Comparison of ENCODE assay signal across 10 cellular contexts in the genomic region with DNA sequence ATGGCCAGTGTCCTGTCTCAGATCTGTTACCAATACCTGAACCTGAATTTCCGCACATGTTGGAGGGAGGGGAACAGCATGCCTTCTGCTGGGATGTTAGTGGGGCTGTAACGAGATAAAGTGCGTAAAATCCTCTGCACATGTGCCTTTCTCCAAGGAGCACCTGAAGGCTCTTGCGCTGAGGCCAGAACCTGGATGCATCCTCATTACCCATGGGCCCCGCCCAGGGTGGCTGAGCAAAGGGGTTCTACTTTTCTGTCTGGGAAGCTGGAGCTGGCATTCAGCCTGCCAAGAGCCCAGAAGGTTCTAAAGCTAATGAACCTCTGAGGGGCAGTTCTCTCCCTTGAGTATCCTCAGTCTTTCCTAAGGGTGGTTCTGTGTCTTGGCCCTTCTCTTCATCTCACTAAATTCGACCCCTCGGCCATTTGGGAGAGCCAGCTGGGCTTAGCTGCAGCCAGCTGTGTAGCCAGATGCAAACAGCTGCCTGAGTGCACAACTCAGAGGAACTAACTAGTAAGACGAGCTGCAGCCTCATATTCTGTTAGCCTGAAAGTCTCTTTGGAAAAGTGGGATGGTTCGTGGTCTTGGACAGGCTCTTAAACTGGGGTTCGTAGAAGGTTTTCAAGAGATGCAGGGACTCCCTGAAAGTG. TPM values are rescaled to one million over a fixed set of nuclear protein-coding genes. Genes with fewer than 3 reads are reported as not detected.
A peak's percentile ranks its signal among the peaks of the same experiment; 100 is the strongest.
DNase-seq lines count a peak whose midpoint lies in the region; ATAC-seq and TF ChIP-seq lines count a peak whose summit lies in the region.
"Had no signal": no experiment of that assay in that cellular context is flagged by ENCODE, and none has a peak within 500 bp of the region (broad histone marks: within the 10 kb centered on the region; RNA-seq: fewer than 3 reads in every experiment).

No MANE protein-coding gene starts in this region.

- peak overlapping the region; percentile 72; the same call in 1 of the 2 replicates for H3K4me2 ChIP-seq in BLaER1

- WGBS in prostate gland, result 66% methylated on average over 10 of the region's 10 CpGs

- H3K27ac ChIP-seq in BLaER1 (no peak overlapping the region), RWPE2 (ENCODE audit: poor library complexity, severe bottlenecking) (peak overlapping the region; percentile 100), prostate gland (peak overlapping the region; percentile 66 to 71)

- no peak for TF ChIP-seq CTCF in RWPE2 (IDR thresholded peaks at IDR 0.05; ENCODE audit: poor library complexity, severe bottlenecking)
- TF ChIP-seq CTCF in fibroblast of villous mesenchyme (IDR thresholded peaks at IDR 0.05; ENCODE audit: insufficient read depth, low read depth, low read length), result no peak
- no peak for TF ChIP-seq CTCF in prostate gland (IDR thresholded peaks at IDR 0.05)

- ATAC-seq in RWPE2 (ENCODE audit: low read depth) (no peak), GM19023 (IDR thresholded peaks at IDR 0.05; ENCODE audit: unreplicated experiment) (no peak)

- H3K36me3 ChIP-seq in BLaER1 (no peaks in the 10 kb centered on the region), RWPE2 (ENCODE audit: low read depth) (peaks cover 63% of the 10 kb centered on the region), prostate gland (no peaks in the 10 kb centered on the region)

- DNase-seq in RWPE2 (ENCODE audit: low spot score) (no peak), fibroblast of villous mesenchyme (ENCODE audit: low read depth) (peak; percentile 43), prostate gland (ENCODE audit: low spot score) (no peak), amniotic stem cell (lab: John Stamatoyannopoulos, UW) (no peak), NCI-H2107 (lab: John Stamatoyannopoulos, UW) (no peak), NCI-H1930 (lab: John Stamatoyannopoulos, UW) (no peak)
- DNase-seq: activated CD4-positive, alpha-beta T cell treated with anti-CD3 and anti-CD28 coated beads, Interleukin-2, amount 50 U/mL, for 4 hours; NCI-H1417 had no signal

- H3K4me1 ChIP-seq in BLaER1 (peaks cover 45% of the 10 kb centered on the region), RWPE2 (ENCODE audit: insufficient read depth, poor library complexity, severe bottlenecking) (peaks cover 50% of the 10 kb centered on the region), prostate gland (replicated peaks) (no peaks in the 10 kb centered on the region)

- H3K9me3 ChIP-seq in BLaER1, result no peaks in the 10 kb centered on the region
- H3K9me3 ChIP-seq in RWPE2 (ENCODE audit: severe bottlenecking), result no peaks in the 10 kb centered on the region
- H3K9me3 ChIP-seq in prostate gland, result no peaks in the 10 kb centered on the region

- H3K4me3 ChIP-seq in BLaER1 (no peak overlapping the region), RWPE2 (ENCODE audit: severe bottlenecking) (peak overlapping the region; percentile 80), fibroblast of villous mesenchyme (ENCODE audit: low read depth, low read length) (peak overlapping the region; percentile 1), prostate gland (no peak overlapping the region)

- no peak overlapping the region for H3K9ac ChIP-seq in BLaER1

- H3K27me3 ChIP-seq in BLaER1, result peaks cover 53% of the 10 kb centered on the region
- H3K27me3 ChIP-seq in RWPE2 (ENCODE audit: insufficient read depth, poor library complexity, severe bottlenecking), result no peaks in the 10 kb centered on the region
- no peaks in the 10 kb centered on the region for H3K27me3 ChIP-seq in prostate gland (replicated peaks; ENCODE audit: insufficient read depth)

- no peak for TF ChIP-seq POLR2A in prostate gland (IDR thresholded peaks at IDR 0.05)

- peaks cover 41% of the 10 kb centered on the region for H4K20me1 ChIP-seq in BLaER1

- intact Hi-C loops in prostate gland (cut with DNase I), result no loop called here

RNA-seq across cellular contexts. Expression of a gene that starts 2.5 kb away (rescaled TPM):
- total RNA-seq in fibroblast of villous mesenchyme (207 and 266 TPM in 2 replicates), prostate gland (10 to 100 TPM; 67.0 to 71.3 TPM)

RNA-seq across cellular contexts. Expression of a gene that starts 36.7 kb away (rescaled TPM):
- 20.3 and 20.6 TPM in 2 replicates for total RNA-seq in fibroblast of villous mesenchyme
- total RNA-seq in prostate gland, result 10 to 100 TPM; 47.1 to 79.5 TPM

Comparison
In these comparisons a context has a peak if more than half of its experiments do, and no peak if none do; other contexts are left out.
1. H3K4me3 ChIP-seq: peak in RWPE2 (single experiment) and fibroblast of villous mesenchyme (single experiment); none in BLaER1 (single experiment) and prostate gland (0 of 2).